18 cellular contexts compared by ENCODE assay signal in genomic region chr3:56940989-56941388, GRCh38.
DNase-seq lines count a peak whose midpoint lies in the region; ATAC-seq and TF ChIP-seq lines count a peak whose summit lies in the region.
"Had no signal": no experiment of that assay in that cellular context is flagged by ENCODE, and none has a peak within 500 bp of the region (broad histone marks: within the 10 kb centered on the region; RNA-seq: fewer than 3 reads in every experiment).

No MANE protein-coding gene starts in this region.

- no peak for TF ChIP-seq POLR2A in ovary (IDR thresholded peaks at IDR 0.05)

- DNase-seq in DMS 273 (lab: John Stamatoyannopoulos, UW; ENCODE audit: unreplicated experiment) (peak; percentile 80), NCI-H1694 treated with DMSO at 0.1 percent for 48 hours (lab: John Stamatoyannopoulos, UW) (peak; percentile 18), activated B cell treated with CpG ODN at 0.5 μM for 24 hours (no peak), mucosa of descending colon (no peak), ovary (no peak), lower lobe of right lung (no peak)
- DNase-seq: ACHN, GM23248, H9, HFFc6, Karpas-422, NCI-H1436, NCI-H2029, NCI-H526 treated with DMSO at 0.1 percent for 48 hours, PC-3, SHP77 had no signal

- intact Hi-C loops in activated B cell treated with CpG ODN at 0.5 μM for 24 hours (cut with micrococcal nuclease) = no loop called here
- intact Hi-C loops in mucosa of descending colon (cut with DNase I, micrococcal nuclease) = no loop called here
- intact Hi-C loops in ovary (cut with DNase I) = no loop called here
- intact Hi-C loops in lower lobe of right lung (cut with DNase I) = no loop called here

- H3K4me1 Mint-ChIP-seq in activated B cell treated with CpG ODN at 0.5 μM for 24 hours = peaks cover 23% of the 10 kb centered on the region
- H3K4me1 Mint-ChIP-seq: H9 had no signal

- H3K27ac ChIP-seq in ovary (no peak overlapping the region), lower lobe of right lung (no peak overlapping the region)
- H3K27ac ChIP-seq: GM23248 had no signal

- no peaks in the 10 kb centered on the region for H3K4me1 ChIP-seq in mucosa of descending colon (ENCODE audit: low read depth)
- H3K4me1 ChIP-seq in ovary (ENCODE audit: insufficient read depth) = peaks cover 1% of the 10 kb centered on the region
- peaks cover 9% of the 10 kb centered on the region for H3K4me1 ChIP-seq in lower lobe of right lung

- H3K27me3 Mint-ChIP-seq in activated B cell treated with CpG ODN at 0.5 μM for 24 hours = no peaks in the 10 kb centered on the region

- H3K9me3 ChIP-seq in mucosa of descending colon = peaks cover 8% of the 10 kb centered on the region
- no peaks in the 10 kb centered on the region for H3K9me3 ChIP-seq in ovary
- H3K9me3 ChIP-seq in lower lobe of right lung = no peaks in the 10 kb centered on the region

- no peak for TF ChIP-seq EP300 in ovary (IDR thresholded peaks at IDR 0.05)

- H3K36me3 ChIP-seq in mucosa of descending colon (ENCODE audit: low read depth) (no peaks in the 10 kb centered on the region), ovary (no peaks in the 10 kb centered on the region), lower lobe of right lung (no peaks in the 10 kb centered on the region)

- 95 to 100% (median 96%) methylated on average over 4 of the region's 4 CpGs for WGBS in ovary, 3 donors

- H3K4me3 ChIP-seq in mucosa of descending colon (no peak overlapping the region), ovary (no peak overlapping the region), lower lobe of right lung (no peak overlapping the region)
- H3K4me3 ChIP-seq: GM23248 had no signal

- no peak overlapping the region for H3K4me3 Mint-ChIP-seq in activated B cell treated with CpG ODN at 0.5 μM for 24 hours
- H3K4me3 Mint-ChIP-seq: CD14-positive monocyte, H9, HFFc6 had no signal

- no peak overlapping the region for H3K27ac Mint-ChIP-seq in activated B cell treated with CpG ODN at 0.5 μM for 24 hours
- H3K27ac Mint-ChIP-seq: CD14-positive monocyte, H9, HFFc6 had no signal

- H3K27me3 ChIP-seq in ovary = no peaks in the 10 kb centered on the region
- H3K27me3 ChIP-seq in lower lobe of right lung (ENCODE audit: low read depth) = no peaks in the 10 kb centered on the region

- POLR2A ChIA-PET in activated B cell treated with CpG ODN at 0.5 μM for 24 hours (lab: Charles Lee) = no interaction called here

- no peaks in the 10 kb centered on the region for H3K9me3 Mint-ChIP-seq in activated B cell treated with CpG ODN at 0.5 μM for 24 hours

- TF ChIP-seq CTCF in activated B cell treated with CpG ODN at 0.5 μM for 24 hours (IDR thresholded peaks at IDR 0.05) = no peak
- no peak for TF ChIP-seq CTCF in mucosa of descending colon (IDR thresholded peaks at IDR 0.05)
- TF ChIP-seq CTCF in ovary (IDR thresholded peaks at IDR 0.05) = no peak
- no peak for TF ChIP-seq CTCF in lower lobe of right lung (IDR thresholded peaks at IDR 0.05)

- H3K36me3 Mint-ChIP-seq in activated B cell treated with CpG ODN at 0.5 μM for 24 hours (ENCODE audit: low read depth) = peaks cover 2% of the 10 kb centered on the region
- H3K36me3 Mint-ChIP-seq: CD14-positive monocyte had no signal

- CTCF ChIA-PET in activated B cell treated with CpG ODN at 0.5 μM for 24 hours (lab: Charles Lee) = no interaction called here

- peak; percentile 70 for ATAC-seq in activated B cell treated with CpG ODN at 0.5 μM for 24 hours (ENCODE audit: low read depth)
- no peak for ATAC-seq in GM21786 (IDR thresholded peaks at IDR 0.05; ENCODE audit: unreplicated experiment)
- no peak for ATAC-seq in mucosa of descending colon
- ATAC-seq in lower lobe of right lung = no peak
- ATAC-seq: PC-3 had no signal

Comparison
In these comparisons a context has a peak if more than half of its experiments do, and no peak if none do; other contexts are left out.
1. DNase-seq: peak in DMS 273 (single experiment) and NCI-H1694 treated with DMSO at 0.1 percent for 48 hours (single experiment); none in activated B cell treated with CpG ODN at 0.5 μM for 24 hours (single experiment), mucosa of descending colon (0 of 3), ovary (0 of 5) and lower lobe of right lung (single experiment).